1 cellular context compared by ENCODE assay signal in genomic region chr15:34223904-34224596, GRCh38.
TF ChIP-seq lines count a peak whose summit lies in the region.

No MANE protein-coding gene starts in this region.

TF ChIP-seq in GM12878, 131 proteins besides CTCF, POLR2A, EP300 and RAD21:
- TF ChIP-seq REST (IDR thresholded peaks at IDR 0.05; ENCODE audit: low read depth, low read length) (no peak), FOXM1 (IDR thresholded peaks at IDR 0.05; ENCODE audit: low read depth, low read length) (no peak), MXI1 (IDR thresholded peaks at IDR 0.05; ENCODE audit: low read depth, low read length) (no peak), NKRF (conservative IDR thresholded peaks at IDR 0.05) (no peak), ZBTB11 (CRISPR knock-in tag; IDR thresholded peaks at IDR 0.05) (no peak), FOXK2 (IDR thresholded peaks at IDR 0.05) (no peak), TCF7 (IDR thresholded peaks at IDR 0.05; ENCODE audit: borderline replicate concordance) (no peak)
